ENCODE assay signal across 1 cellular context in genomic region chr11:1597981-1598380, GRCh38.
TF ChIP-seq lines count a peak whose summit lies in the region.

A gene with protein sequence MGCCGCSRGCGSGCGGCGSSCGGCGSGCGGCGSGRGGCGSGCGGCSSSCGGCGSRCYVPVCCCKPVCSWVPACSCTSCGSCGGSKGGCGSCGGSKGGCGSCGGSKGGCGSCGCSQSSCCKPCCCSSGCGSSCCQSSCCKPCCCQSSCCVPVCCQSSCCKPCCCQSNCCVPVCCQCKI (minus strand): TSS chr11:1598294. CDS start chr11:1598250, 44 bp downstream.

TF ChIP-seq in H1, 55 proteins besides CTCF, POLR2A, EP300 and RAD21:
- TF ChIP-seq, protein P1, sequence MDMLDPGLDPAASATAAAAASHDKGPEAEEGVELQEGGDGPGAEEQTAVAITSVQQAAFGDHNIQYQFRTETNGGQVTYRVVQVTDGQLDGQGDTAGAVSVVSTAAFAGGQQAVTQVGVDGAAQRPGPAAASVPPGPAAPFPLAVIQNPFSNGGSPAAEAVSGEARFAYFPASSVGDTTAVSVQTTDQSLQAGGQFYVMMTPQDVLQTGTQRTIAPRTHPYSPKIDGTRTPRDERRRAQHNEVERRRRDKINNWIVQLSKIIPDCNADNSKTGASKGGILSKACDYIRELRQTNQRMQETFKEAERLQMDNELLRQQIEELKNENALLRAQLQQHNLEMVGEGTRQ (IDR thresholded peaks at IDR 0.05; ENCODE audit: low read length), result no peak
- no peak for TF ChIP-seq SIRT6 (IDR thresholded peaks at IDR 0.05; ENCODE audit: low read length)
- no peak for TF ChIP-seq JUND (IDR thresholded peaks at IDR 0.05; ENCODE audit: low read length)
- no peak for TF ChIP-seq MAFK (IDR thresholded peaks at IDR 0.05; ENCODE audit: low read depth, low read length)
- TF ChIP-seq HDAC2 (IDR thresholded peaks at IDR 0.05; ENCODE audit: borderline replicate concordance in 1 of 2, low read depth in 2 of 2, low read length in 2 of 2), result no peak
- TF ChIP-seq ASH2L (IDR thresholded peaks at IDR 0.05; ENCODE audit: low read length), result no peak
- no peak for TF ChIP-seq SAP30 (IDR thresholded peaks at IDR 0.05; ENCODE audit: insufficient read depth, insufficient replicate concordance, low read length)
- no peak for TF ChIP-seq BACH1 (IDR thresholded peaks at IDR 0.05; ENCODE audit: low read length)
- no peak for TF ChIP-seq JUN (IDR thresholded peaks at IDR 0.05; ENCODE audit: low read depth, low read length)
- TF ChIP-seq SRF (IDR thresholded peaks at IDR 0.05; ENCODE audit: low read depth, low read length), result no peak
- no peak for TF ChIP-seq RNF2 (IDR thresholded peaks at IDR 0.05; ENCODE audit: borderline replicate concordance, low read depth, low read length, missing control alignments, poor library complexity, severe bottlenecking)
